ENCODE assay signal across 29 cellular contexts in the genomic region with DNA sequence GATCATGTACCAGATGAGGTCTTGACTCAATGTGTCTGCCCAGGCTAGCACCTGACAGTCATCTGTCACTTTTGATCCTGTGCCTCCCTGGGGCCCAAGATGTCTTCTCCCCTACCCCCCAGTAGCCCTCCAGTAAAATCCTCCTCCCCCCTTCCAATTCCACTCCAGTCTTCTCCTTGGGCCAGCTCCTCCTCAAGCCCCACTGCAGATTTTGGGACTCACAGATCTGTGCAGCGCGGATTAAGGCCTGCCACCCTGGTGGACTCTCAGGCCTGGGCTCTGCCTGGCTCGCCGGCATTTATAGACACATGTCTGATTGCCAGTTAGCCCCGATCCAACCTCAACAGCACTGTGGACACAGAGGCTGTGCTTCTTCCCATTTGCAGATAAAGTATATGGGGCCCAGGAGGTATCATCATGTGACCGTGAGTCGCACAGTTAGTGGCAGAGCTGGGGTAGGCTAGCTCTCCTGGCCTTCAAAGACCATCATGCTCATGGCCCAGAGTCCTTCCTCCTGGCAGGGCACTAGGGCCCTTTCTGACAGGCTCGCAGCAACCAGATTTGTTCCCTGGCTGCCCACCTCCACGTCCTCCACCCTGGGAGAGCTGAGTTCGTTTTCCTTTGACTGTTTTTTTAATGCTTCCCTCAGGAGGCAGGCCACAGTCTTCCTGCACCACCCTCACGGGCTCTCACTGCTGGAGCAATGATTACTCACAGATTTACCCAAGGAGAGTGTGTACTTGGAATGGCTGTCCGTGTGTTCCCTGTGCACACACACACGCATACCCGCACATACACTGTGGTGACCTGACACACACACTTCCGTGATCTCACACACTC.
DNase-seq lines count a peak whose midpoint lies in the region; ATAC-seq, FAIRE-seq and TF ChIP-seq lines count a peak whose summit lies in the region.
"Had no signal": no experiment of that assay in that cellular context is flagged by ENCODE, and none has a peak within 500 bp of the region (broad histone marks: within the 10 kb centered on the region; RNA-seq: fewer than 3 reads in every experiment).

No MANE protein-coding gene starts in this region.

- peak; percentile 97 for FAIRE-seq in bronchial epithelial cell (lab: Jason Lieb, UNC)
- FAIRE-seq: GM18507, RCC 7860 had no signal

- POLR2A ChIA-PET in CD4-positive, alpha-beta T cell (lab: Charles Lee): no interaction called here

- H3K27ac ChIP-seq in right atrium auricular region: no peak overlapping the region
- H3K27ac ChIP-seq in CD4-positive, alpha-beta T cell (ENCODE audit: low read depth, low read length): no peak overlapping the region
- H3K27ac ChIP-seq: esophagus squamous epithelium, foreskin keratinocyte, heart right ventricle, upper lobe of left lung, WERI-Rb-1 had no signal

- DNase-seq in right atrium auricular region (ENCODE audit: low spot score): peak; percentile 49
- DNase-seq in left ventricle myocardium superior: no peak
- DNase-seq in bronchial epithelial cell (ENCODE audit: low read depth): no peak
- peak in 1 of 3 donors; percentile 12 for DNase-seq in mucosa of descending colon
- DNase-seq in D341Med (ENCODE audit: low spot score): no peak
- DNase-seq in CD4-positive, alpha-beta T cell: no peak
- no peak for DNase-seq in NCI-H1048 (lab: John Stamatoyannopoulos, UW)
- no peak for DNase-seq in hypothalamus (lab: John Stamatoyannopoulos, UW)
- DNase-seq: activated CD4-positive, alpha-beta T cell treated with anti-CD3 and anti-CD28 coated beads for 4 hours; activated gamma-delta T cell treated with Interleukin-2 at 50 U/mL for 16 hours; AML-193; CD4-positive, alpha-beta memory T cell; dermis blood vessel endothelial cell; EL; esophagus squamous epithelium; foreskin keratinocyte; GOT3; heart right ventricle; MM.1S; NCI-H1417 treated with DMSO at 0.1 percent for 48 hours; NCI-H2107; upper lobe of left lung; WERI-Rb-1 had no signal

- H3K4me3 Mint-ChIP-seq in CD4-positive, alpha-beta T cell: no peak overlapping the region
- H3K4me3 Mint-ChIP-seq: CD4-positive, alpha-beta memory T cell; central memory CD8-positive, alpha-beta T cell; nephron; stimulated activated memory B cell treated with anti-CD40 and anti-IgM and Interleukin-4, amounts not matched to agents 10 μg/mL and 1 μg/mL and 100 μg/mL, for 72 hours had no signal

- H3K4me3 ChIP-seq in right atrium auricular region (no peak overlapping the region), bronchial epithelial cell (ENCODE audit: low read depth, low read length) (no peak overlapping the region), mucosa of descending colon (no peak overlapping the region)
- H3K4me3 ChIP-seq: esophagus squamous epithelium, heart right ventricle, lung, upper lobe of left lung had no signal

- H3K27ac Mint-ChIP-seq in CD4-positive, alpha-beta T cell: no peak overlapping the region
- H3K27ac Mint-ChIP-seq: CD4-positive, alpha-beta memory T cell; nephron; stimulated activated memory B cell treated with anti-CD40 and anti-IgM and Interleukin-4, amounts not matched to agents 10 μg/mL and 1 μg/mL and 100 μg/mL, for 72 hours had no signal

- no peaks in the 10 kb centered on the region for H3K9me3 Mint-ChIP-seq in CD4-positive, alpha-beta T cell
- H3K9me3 Mint-ChIP-seq: CD4-positive, alpha-beta memory T cell; central memory CD8-positive, alpha-beta T cell; nephron; stimulated activated memory B cell treated with anti-CD40 and anti-IgM and Interleukin-4, amounts not matched to agents 10 μg/mL and 1 μg/mL and 100 μg/mL, for 72 hours had no signal

- peaks cover 0 to 16% of the 10 kb centered on the region in 2 donors for H3K4me1 ChIP-seq in right atrium auricular region
- no peaks in the 10 kb centered on the region for H3K4me1 ChIP-seq in mucosa of descending colon (ENCODE audit: low read depth)
- H3K4me1 ChIP-seq: foreskin keratinocyte had no signal

- TF ChIP-seq CTCF in right atrium auricular region (IDR thresholded peaks at IDR 0.05): no peak
- TF ChIP-seq CTCF in bronchial epithelial cell (IDR thresholded peaks at IDR 0.05; ENCODE audit: insufficient read depth, low read length, severe bottlenecking): no peak
- TF ChIP-seq CTCF in mucosa of descending colon (IDR thresholded peaks at IDR 0.05): no peak
- no peak for TF ChIP-seq CTCF in CD4-positive, alpha-beta T cell (IDR thresholded peaks at IDR 0.05)

- ATAC-seq in left ventricle myocardium superior (no peak), mucosa of descending colon (peak; percentile 11)
- no peak for ATAC-seq in CD4-positive, alpha-beta T cell (ENCODE audit: poor library complexity)
- ATAC-seq: foreskin keratinocyte; heart right ventricle; stimulated activated memory B cell treated with anti-CD40 and anti-IgM and Interleukin-4, amounts not matched to agents 10 μg/mL and 1 μg/mL and 100 μg/mL, for 72 hours had no signal

- no peaks in the 10 kb centered on the region for H3K9me3 ChIP-seq in right atrium auricular region
- no peaks in the 10 kb centered on the region for H3K9me3 ChIP-seq in mucosa of descending colon
- no peaks in the 10 kb centered on the region for H3K9me3 ChIP-seq in CD4-positive, alpha-beta T cell (ENCODE audit: control insufficient read depth, low read length)
- H3K9me3 ChIP-seq: esophagus squamous epithelium, heart right ventricle, upper lobe of left lung had no signal

- intact Hi-C loops in left ventricle myocardium superior (cut with micrococcal nuclease): no loop called here
- intact Hi-C loops in mucosa of descending colon (cut with DNase I, micrococcal nuclease): no loop called here
- intact Hi-C loops in CD4-positive, alpha-beta T cell (cut with DNase I, micrococcal nuclease): no loop called here

- H3K27me3 Mint-ChIP-seq in CD4-positive, alpha-beta T cell: peaks cover 43% of the 10 kb centered on the region

- H3K36me3 ChIP-seq in right atrium auricular region: no peaks in the 10 kb centered on the region
- no peaks in the 10 kb centered on the region for H3K36me3 ChIP-seq in bronchial epithelial cell (ENCODE audit: control insufficient read depth, insufficient read depth, low read length)
- H3K36me3 ChIP-seq in mucosa of descending colon (ENCODE audit: low read depth): no peaks in the 10 kb centered on the region
- H3K36me3 ChIP-seq: esophagus squamous epithelium, heart right ventricle, upper lobe of left lung, WERI-Rb-1 had no signal

- H3K4me1 Mint-ChIP-seq in CD4-positive, alpha-beta T cell (ENCODE audit: low read depth): no peaks in the 10 kb centered on the region
- H3K4me1 Mint-ChIP-seq: central memory CD8-positive, alpha-beta T cell; nephron; stimulated activated memory B cell treated with anti-CD40 and anti-IgM and Interleukin-4, amounts not matched to agents 10 μg/mL and 1 μg/mL and 100 μg/mL, for 72 hours had no signal

- H3K27me3 ChIP-seq in right atrium auricular region: peaks cover 17 to 22% of the 10 kb centered on the region in 2 donors
- H3K27me3 ChIP-seq in bronchial epithelial cell (ENCODE audit: control insufficient read depth, insufficient read depth, low read length): peaks cover 7% of the 10 kb centered on the region
- H3K27me3 ChIP-seq in CD4-positive, alpha-beta T cell (ENCODE audit: control insufficient read depth, insufficient read depth, low read length): peaks cover 42% of the 10 kb centered on the region

- no peaks in the 10 kb centered on the region for H3K36me3 Mint-ChIP-seq in CD4-positive, alpha-beta T cell (ENCODE audit: low read depth)
- H3K36me3 Mint-ChIP-seq: CD4-positive, alpha-beta memory T cell; stimulated activated memory B cell treated with anti-CD40 and anti-IgM and Interleukin-4, amounts not matched to agents 10 μg/mL and 1 μg/mL and 100 μg/mL, for 72 hours had no signal

- CTCF ChIA-PET in CD4-positive, alpha-beta T cell (lab: Charles Lee): no interaction called here
